Comparison of ENCODE assay signal across 8 cellular contexts in genomic region chr6:118187568-118188164, GRCh38.
DNase-seq lines count a peak whose midpoint lies in the region; ATAC-seq and TF ChIP-seq lines count a peak whose summit lies in the region.

No MANE protein-coding gene starts in this region.

- H3K27ac ChIP-seq in aorta (ENCODE audit: low read depth in 1 of 2, low read length in 2 of 2), result no peak overlapping the region

- WGBS in aorta, 2 donors, result 11 to 15% methylated on average over 3 of the region's 3 CpGs

- H3K27me3 ChIP-seq in MG63 (no peaks in the 10 kb centered on the region), aorta (ENCODE audit: control insufficient read depth in 1 of 2, insufficient read depth in 2 of 2, low read length in 1 of 2) (no peaks in the 10 kb centered on the region)

- H3K4me1 ChIP-seq in aorta (ENCODE audit: control insufficient read depth in 1 of 2, insufficient read depth in 2 of 2, low read length in 2 of 2), result no peaks in the 10 kb centered on the region

- POLR2A ChIA-PET in GM10248 (lab: Yijun Ruan, JAX), result no interaction called here

- in situ Hi-C loops in GM13976 (cut with MboI; ENCODE audit: low sequenced_read_pairs, unreplicated experiment), result no loop called here

- no peaks in the 10 kb centered on the region for H3K9me3 ChIP-seq in MG63
- H3K9me3 ChIP-seq in aorta (ENCODE audit: control insufficient read depth, low read length), result no peaks in the 10 kb centered on the region

- H3K4me3 ChIP-seq in MG63 (no peak overlapping the region), fibroblast of villous mesenchyme (ENCODE audit: low read depth, low read length) (no peak overlapping the region), aorta (ENCODE audit: low read length in 2 of 2) (no peak overlapping the region)

- peak; percentile 44 for ATAC-seq in GM21528 (IDR thresholded peaks at IDR 0.05; ENCODE audit: low FRiP score, unreplicated experiment)
- ATAC-seq in aorta (ENCODE audit: low FRiP score), result peak; percentile 75

- intact Hi-C loops in aorta (cut with DNase I), result no loop called here

- H3K36me3 ChIP-seq in MG63, result no peaks in the 10 kb centered on the region
- H3K36me3 ChIP-seq in aorta (ENCODE audit: control insufficient read depth in 1 of 2, insufficient read depth in 2 of 2, low read length in 1 of 2), result no peaks in the 10 kb centered on the region

- peak; percentile 5 for DNase-seq in GM10248 (ENCODE audit: extremely low spot score)
- peak; percentile 24 for DNase-seq in MG63
- DNase-seq in fibroblast of villous mesenchyme (ENCODE audit: low read depth), result peak; percentile 60
- no peak for DNase-seq in aorta
- no peak for DNase-seq in midbrain (lab: John Stamatoyannopoulos, UW)
- no peak for DNase-seq in GM13976 (ENCODE audit: low spot score)
- no peak for DNase-seq in central memory CD4-positive, alpha-beta T cell

- no peak for TF ChIP-seq CTCF in GM10248 (IDR thresholded peaks at IDR 0.05; ENCODE audit: control extremely low read depth, extremely low read depth, low read depth, missing control alignments)
- TF ChIP-seq CTCF in fibroblast of villous mesenchyme (IDR thresholded peaks at IDR 0.05; ENCODE audit: insufficient read depth, low read depth, low read length), result no peak
- no peak for TF ChIP-seq CTCF in GM13976 (IDR thresholded peaks at IDR 0.05; ENCODE audit: borderline replicate concordance, control extremely low read depth, extremely low read depth, insufficient read depth, missing control alignments)

- CTCF ChIA-PET in GM10248 (lab: Yijun Ruan, JAX), result interaction anchor here (1.0 kb wide), 1 partner anchor 404 kb away, joined by 3 read pairs; no protein-coding TSS in a partner anchor

Comparison
In these comparisons a context has a peak if more than half of its experiments do, and no peak if none do; other contexts are left out.
1. DNase-seq: peak in GM10248 (single experiment), MG63 (single experiment) and fibroblast of villous mesenchyme (single experiment); none in aorta (0 of 2), midbrain (single experiment), GM13976 (single experiment) and central memory CD4-positive, alpha-beta T cell (single experiment).